Comparison of ENCODE assay signal across 1 cellular context in genomic region chr1:51294566-51295184, GRCh38.
TF ChIP-seq lines count a peak whose summit lies in the region.

No MANE protein-coding gene starts in this region.

TF ChIP-seq in HEK293, 187 proteins besides CTCF, POLR2A, EP300 and RAD21 (continued from another document):
- TF ChIP-seq ZNF692 (tag by site-specific recombination; IDR thresholded peaks at IDR 0.05), result no peak
TF ChIP-seq in HEK293: peak in this region for 4.
